Comparison of ENCODE assay signal across 1 cellular context in genomic region chr20:15061061-15061430, GRCh38.
TF ChIP-seq lines count a peak whose summit lies in the region.

No MANE protein-coding gene starts in this region.

TF ChIP-seq in GM23338, 12 proteins besides CTCF, POLR2A, EP300 and RAD21 (continued from another document):
- TF ChIP-seq ZNF462 (CRISPR knock-in tag; IDR thresholded peaks at IDR 0.05) (no peak), CREB1 (CRISPR knock-in tag; IDR thresholded peaks at IDR 0.05; ENCODE audit: low read depth) (no peak), ETS1 (IDR thresholded peaks at IDR 0.05) (no peak), JUNB (IDR thresholded peaks at IDR 0.05; ENCODE audit: unreplicated experiment) (no peak), EZH2 (IDR thresholded peaks at IDR 0.05; ENCODE audit: low read depth, unreplicated experiment) (no peak)
